1 cellular context compared by ENCODE assay signal in the genomic region with DNA sequence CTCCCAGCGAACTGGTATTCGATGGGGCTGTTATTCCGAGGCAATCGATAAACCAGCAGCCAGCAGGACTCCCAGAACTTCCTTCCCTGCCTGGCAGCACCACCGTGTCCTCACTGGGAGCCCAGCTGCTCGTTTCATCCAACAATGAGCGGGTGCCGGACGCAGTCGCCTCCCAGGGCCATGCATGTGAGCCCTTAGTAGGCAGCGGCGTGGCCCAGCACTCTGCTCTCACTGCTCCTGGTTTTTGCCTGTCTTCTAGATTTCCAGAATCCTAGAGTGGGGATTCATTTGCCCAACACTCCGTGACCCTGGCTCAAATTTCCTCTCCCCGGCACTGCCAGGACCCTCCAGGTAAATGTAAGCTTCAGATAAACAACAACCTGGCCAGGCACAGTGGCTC.
TF ChIP-seq lines count a peak whose summit lies in the region.

No MANE protein-coding gene starts in this region.

TF ChIP-seq in WTC11, 78 proteins besides CTCF, POLR2A, EP300 and RAD21 (continued from another document):
- TF ChIP-seq, protein P1, sequence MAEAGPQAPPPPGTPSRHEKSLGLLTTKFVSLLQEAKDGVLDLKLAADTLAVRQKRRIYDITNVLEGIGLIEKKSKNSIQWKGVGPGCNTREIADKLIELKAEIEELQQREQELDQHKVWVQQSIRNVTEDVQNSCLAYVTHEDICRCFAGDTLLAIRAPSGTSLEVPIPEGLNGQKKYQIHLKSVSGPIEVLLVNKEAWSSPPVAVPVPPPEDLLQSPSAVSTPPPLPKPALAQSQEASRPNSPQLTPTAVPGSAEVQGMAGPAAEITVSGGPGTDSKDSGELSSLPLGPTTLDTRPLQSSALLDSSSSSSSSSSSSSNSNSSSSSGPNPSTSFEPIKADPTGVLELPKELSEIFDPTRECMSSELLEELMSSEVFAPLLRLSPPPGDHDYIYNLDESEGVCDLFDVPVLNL (CRISPR knock-in tag; IDR thresholded peaks at IDR 0.05; ENCODE audit: borderline replicate concordance, low read depth) = no peak
- TF ChIP-seq RELA (CRISPR knock-in tag; IDR thresholded peaks at IDR 0.05; ENCODE audit: borderline replicate concordance) (no peak), NFYB (CRISPR knock-in tag; conservative IDR thresholded peaks at IDR 0.05; ENCODE audit: low read depth) (no peak), ZNF416 (CRISPR knock-in tag; IDR thresholded peaks at IDR 0.05) (no peak), GTF2I (CRISPR knock-in tag; conservative IDR thresholded peaks at IDR 0.05) (no peak), TCF7 (CRISPR knock-in tag; IDR thresholded peaks at IDR 0.05; ENCODE audit: low read depth) (no peak)
- TF ChIP-seq, protein P2, sequence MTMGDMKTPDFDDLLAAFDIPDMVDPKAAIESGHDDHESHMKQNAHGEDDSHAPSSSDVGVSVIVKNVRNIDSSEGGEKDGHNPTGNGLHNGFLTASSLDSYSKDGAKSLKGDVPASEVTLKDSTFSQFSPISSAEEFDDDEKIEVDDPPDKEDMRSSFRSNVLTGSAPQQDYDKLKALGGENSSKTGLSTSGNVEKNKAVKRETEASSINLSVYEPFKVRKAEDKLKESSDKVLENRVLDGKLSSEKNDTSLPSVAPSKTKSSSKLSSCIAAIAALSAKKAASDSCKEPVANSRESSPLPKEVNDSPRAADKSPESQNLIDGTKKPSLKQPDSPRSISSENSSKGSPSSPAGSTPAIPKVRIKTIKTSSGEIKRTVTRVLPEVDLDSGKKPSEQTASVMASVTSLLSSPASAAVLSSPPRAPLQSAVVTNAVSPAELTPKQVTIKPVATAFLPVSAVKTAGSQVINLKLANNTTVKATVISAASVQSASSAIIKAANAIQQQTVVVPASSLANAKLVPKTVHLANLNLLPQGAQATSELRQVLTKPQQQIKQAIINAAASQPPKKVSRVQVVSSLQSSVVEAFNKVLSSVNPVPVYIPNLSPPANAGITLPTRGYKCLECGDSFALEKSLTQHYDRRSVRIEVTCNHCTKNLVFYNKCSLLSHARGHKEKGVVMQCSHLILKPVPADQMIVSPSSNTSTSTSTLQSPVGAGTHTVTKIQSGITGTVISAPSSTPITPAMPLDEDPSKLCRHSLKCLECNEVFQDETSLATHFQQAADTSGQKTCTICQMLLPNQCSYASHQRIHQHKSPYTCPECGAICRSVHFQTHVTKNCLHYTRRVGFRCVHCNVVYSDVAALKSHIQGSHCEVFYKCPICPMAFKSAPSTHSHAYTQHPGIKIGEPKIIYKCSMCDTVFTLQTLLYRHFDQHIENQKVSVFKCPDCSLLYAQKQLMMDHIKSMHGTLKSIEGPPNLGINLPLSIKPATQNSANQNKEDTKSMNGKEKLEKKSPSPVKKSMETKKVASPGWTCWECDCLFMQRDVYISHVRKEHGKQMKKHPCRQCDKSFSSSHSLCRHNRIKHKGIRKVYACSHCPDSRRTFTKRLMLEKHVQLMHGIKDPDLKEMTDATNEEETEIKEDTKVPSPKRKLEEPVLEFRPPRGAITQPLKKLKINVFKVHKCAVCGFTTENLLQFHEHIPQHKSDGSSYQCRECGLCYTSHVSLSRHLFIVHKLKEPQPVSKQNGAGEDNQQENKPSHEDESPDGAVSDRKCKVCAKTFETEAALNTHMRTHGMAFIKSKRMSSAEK (CRISPR knock-in tag; IDR thresholded peaks at IDR 0.05; ENCODE audit: borderline replicate concordance) = no peak
- TF ChIP-seq, protein P3, sequence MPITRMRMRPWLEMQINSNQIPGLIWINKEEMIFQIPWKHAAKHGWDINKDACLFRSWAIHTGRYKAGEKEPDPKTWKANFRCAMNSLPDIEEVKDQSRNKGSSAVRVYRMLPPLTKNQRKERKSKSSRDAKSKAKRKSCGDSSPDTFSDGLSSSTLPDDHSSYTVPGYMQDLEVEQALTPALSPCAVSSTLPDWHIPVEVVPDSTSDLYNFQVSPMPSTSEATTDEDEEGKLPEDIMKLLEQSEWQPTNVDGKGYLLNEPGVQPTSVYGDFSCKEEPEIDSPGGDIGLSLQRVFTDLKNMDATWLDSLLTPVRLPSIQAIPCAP (CRISPR knock-in tag; IDR thresholded peaks at IDR 0.05) = no peak
